Comparison of ENCODE assay signal across 16 cellular contexts in genomic region chr11:92892769-92893168, GRCh38.
DNase-seq lines count a peak whose midpoint lies in the region; TF ChIP-seq lines count a peak whose summit lies in the region.
"Had no signal": no experiment of that assay in that cellular context is flagged by ENCODE, and none has a peak within 500 bp of the region (broad histone marks: within the 10 kb centered on the region; RNA-seq: fewer than 3 reads in every experiment).

No MANE protein-coding gene starts in this region.

- H3K27ac ChIP-seq in VCaP = peak overlapping the region; percentile 43
- H3K27ac ChIP-seq: GM23248 had no signal

- no peaks in the 10 kb centered on the region for H3K27me3 Mint-ChIP-seq in chondrocyte (ENCODE audit: low read depth)
- H3K27me3 Mint-ChIP-seq in osteocyte (ENCODE audit: unreplicated experiment) = no peaks in the 10 kb centered on the region

- H3K9me3 Mint-ChIP-seq in chondrocyte (ENCODE audit: low read depth) (no peaks in the 10 kb centered on the region), osteocyte (ENCODE audit: unreplicated experiment) (no peaks in the 10 kb centered on the region)

- H3K27ac Mint-ChIP-seq in chondrocyte (ENCODE audit: unreplicated experiment) (peak overlapping the region; percentile 76), osteocyte (ENCODE audit: unreplicated experiment) (peak overlapping the region; percentile 73)
- H3K27ac Mint-ChIP-seq: CD4-positive, CD25-positive, alpha-beta regulatory T cell; CD8-positive, alpha-beta memory T cell had no signal

- no peak overlapping the region for H3K4me3 Mint-ChIP-seq in chondrocyte (ENCODE audit: unreplicated experiment)
- H3K4me3 Mint-ChIP-seq in osteocyte (ENCODE audit: unreplicated experiment) = no peak overlapping the region
- H3K4me3 Mint-ChIP-seq: CD4-positive, CD25-positive, alpha-beta regulatory T cell; CD8-positive, alpha-beta memory T cell had no signal

- peaks cover 2% of the 10 kb centered on the region for H3K36me3 Mint-ChIP-seq in chondrocyte (ENCODE audit: low read depth)
- no peaks in the 10 kb centered on the region for H3K36me3 Mint-ChIP-seq in osteocyte (ENCODE audit: unreplicated experiment)
- H3K36me3 Mint-ChIP-seq: CD4-positive, CD25-positive, alpha-beta regulatory T cell; CD8-positive, alpha-beta memory T cell had no signal

- DNase-seq in LNCaP clone FGC (ENCODE audit: low read depth) = peak; percentile 14
- no peak for DNase-seq in chondrocyte (ENCODE audit: low spot score)
- no peak for DNase-seq in osteocyte (ENCODE audit: extremely low spot score, unreplicated experiment)
- no peak for DNase-seq in KBM-7
- DNase-seq in hippocampal formation (lab: John Stamatoyannopoulos, UW) = no peak
- DNase-seq in activated CD4-positive, alpha-beta T cell treated with anti-CD3 and anti-CD28 coated beads for 4 hours = no peak
- DNase-seq: ACHN; BE2C; C1 segment of cervical spinal cord; CD4-positive, CD25-positive, alpha-beta regulatory T cell; CD8-positive, alpha-beta memory T cell; COR-L47; DMS 273 treated with DMSO at 0.1 percent for 48 hours had no signal

- TF ChIP-seq CTCF in LNCaP clone FGC (IDR thresholded peaks at IDR 0.05; ENCODE audit: control insufficient read depth, extremely low read depth, insufficient read depth) = no peak
- TF ChIP-seq CTCF in VCaP (conservative IDR thresholded peaks at IDR 0.05) = no peak
- TF ChIP-seq CTCF in chondrocyte (IDR thresholded peaks at IDR 0.05) = no peak
- no peak for TF ChIP-seq CTCF in osteocyte (IDR thresholded peaks at IDR 0.05)

- peaks cover 22% of the 10 kb centered on the region for H3K4me1 Mint-ChIP-seq in chondrocyte (ENCODE audit: low read depth)
- peaks cover 25% of the 10 kb centered on the region for H3K4me1 Mint-ChIP-seq in osteocyte (ENCODE audit: unreplicated experiment)
- H3K4me1 Mint-ChIP-seq: CD4-positive, CD25-positive, alpha-beta regulatory T cell; CD8-positive, alpha-beta memory T cell had no signal

- no peak overlapping the region for H3K4me3 ChIP-seq in LNCaP clone FGC (ENCODE audit: low read depth, low read length)
- H3K4me3 ChIP-seq: GM23248, HAP-1 had no signal

- in situ Hi-C loops in KBM-7 (cut with MboI; ENCODE audit: low pct_unique_long_range_greater_than_20kb, low sequenced_read_pairs) = no loop called here
